9 cellular contexts compared by ENCODE assay signal in the genomic region with DNA sequence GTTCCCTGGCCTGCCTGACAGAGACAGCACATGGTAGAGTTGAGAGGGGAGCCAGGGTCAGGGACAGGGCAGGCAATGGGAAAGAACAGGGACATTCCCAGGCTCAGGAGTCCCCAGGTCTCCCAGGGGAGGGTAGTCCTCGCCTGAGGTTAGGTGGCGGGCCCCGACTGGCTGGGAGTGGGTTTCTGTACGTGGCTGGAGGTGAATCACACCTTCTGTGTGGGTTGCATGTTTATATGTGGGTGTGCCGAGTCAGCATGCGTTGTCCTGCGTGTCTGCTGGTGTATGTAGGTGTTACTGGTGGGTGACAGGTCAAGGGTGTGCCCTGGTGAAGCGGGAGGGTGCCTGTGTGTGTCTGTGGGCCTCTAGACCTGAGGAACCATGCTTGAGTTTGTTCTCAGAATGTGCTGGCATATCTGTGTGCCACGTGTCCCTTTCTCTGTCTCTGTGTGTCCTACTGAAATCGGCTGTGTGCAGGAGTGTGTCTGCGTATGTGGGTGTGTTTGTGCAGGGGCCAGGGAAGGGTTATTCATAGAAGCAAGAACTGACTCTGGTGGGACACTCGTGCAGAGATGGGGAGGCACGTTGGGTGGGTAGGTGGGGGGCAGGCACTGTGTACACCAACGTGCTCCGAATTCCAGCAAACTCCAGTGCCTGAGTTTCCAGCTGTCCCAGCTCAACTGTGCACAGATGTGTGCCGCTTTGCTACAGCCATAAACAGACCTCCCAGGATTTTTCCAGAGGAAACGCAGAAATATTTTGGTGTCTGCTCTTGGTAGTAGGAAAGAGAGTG. TPM values are rescaled to one million over a fixed set of nuclear protein-coding genes. Genes with fewer than 3 reads are reported as not detected.
DNase-seq lines count a peak whose midpoint lies in the region; ATAC-seq and TF ChIP-seq lines count a peak whose summit lies in the region.
"Had no signal": no experiment of that assay in that cellular context is flagged by ENCODE, and none has a peak within 500 bp of the region (broad histone marks: within the 10 kb centered on the region; RNA-seq: fewer than 3 reads in every experiment).

No MANE protein-coding gene starts in this region.

- H3K9me3 Mint-ChIP-seq in WTC11 = peaks cover 8% of the 10 kb centered on the region; the same call in 1 of the 2 replicates

- POLR2A ChIA-PET in WTC11 (lab: Charles Lee) = interaction anchor here (0.6 kb wide), 1 partner anchor 89 kb away, joined by 3 read pairs; no protein-coding TSS in a partner anchor

- H3K4me1 Mint-ChIP-seq in WTC11 = peaks cover 26% of the 10 kb centered on the region

- peaks cover 52% of the 10 kb centered on the region for H3K27me3 Mint-ChIP-seq in WTC11 (ENCODE audit: low read depth)

- no peak overlapping the region for H3K27ac Mint-ChIP-seq in WTC11

- H3K36me3 ChIP-seq in testis (ENCODE audit: low read depth, missing control alignments) (no peaks in the 10 kb centered on the region), H7 (replicated peaks; ENCODE audit: control insufficient read depth, insufficient read depth, low read length) (no peaks in the 10 kb centered on the region)

- ATAC-seq in WTC11 (no peak), GM21390 (IDR thresholded peaks at IDR 0.05; ENCODE audit: unreplicated experiment) (no peak), GM18505 (IDR thresholded peaks at IDR 0.05; ENCODE audit: unreplicated experiment) (no peak)

- intact Hi-C loops in testis (cut with DNase I; ENCODE audit: low total_unique reads) = no loop called here

- WGBS in testis, 2 donors = 40 to 53% methylated on average over 16 to 17 of the region's 17 CpGs

- peaks cover 29% of the 10 kb centered on the region for H3K4me1 ChIP-seq in testis

- peak overlapping the region; percentile 14 to 62 for H3K27ac ChIP-seq in testis

- TF ChIP-seq CTCF in WTC11 (IDR thresholded peaks at IDR 0.05) (no peak), testis (IDR thresholded peaks at IDR 0.05) (no peak)

- H3K27me3 ChIP-seq in testis (no peaks in the 10 kb centered on the region), H7 (ENCODE audit: control insufficient read depth, insufficient read depth, low read length) (peaks cover 7% of the 10 kb centered on the region)

- H3K4me3 ChIP-seq in testis (no peak overlapping the region), H7 (ENCODE audit: insufficient read depth, low read depth, low read length) (no peak overlapping the region)

- no peak overlapping the region for H3K4me3 Mint-ChIP-seq in WTC11

- peak; percentile 64 for DNase-seq in activated effector memory CD4-positive, alpha-beta T cell treated with anti-CD3 and anti-CD28 coated beads, Interleukin-2, amount 50 U/mL, for 16 hours
- no peak for DNase-seq in activated effector memory CD4-positive, alpha-beta T cell treated with Interleukin-2 at 50 U/mL for 16 hours
- DNase-seq in WTC11 (ENCODE audit: low spot score) = no peak
- peak; percentile 88 for DNase-seq in kidney tubule cell (ENCODE audit: low spot score)
- no peak for DNase-seq in testis
- DNase-seq in H7 = no peak

- H3K36me3 Mint-ChIP-seq in WTC11 = no peaks in the 10 kb centered on the region

- no peaks in the 10 kb centered on the region for H3K9me3 ChIP-seq in testis

- TF ChIP-seq POLR2A in testis (IDR thresholded peaks at IDR 0.05) (no peak), GM18505 (IDR thresholded peaks at IDR 0.05; ENCODE audit: borderline replicate concordance, extremely low read depth, insufficient read depth, insufficient read length) (no peak)

- CTCF ChIA-PET in WTC11 (lab: Charles Lee) = interaction anchor here (1.0 to 1.4 kb wide), 6 partner anchors 8 to 466 kb away, joined by 3 to 10 read pairs (median 4); no protein-coding TSS in a partner anchor

TF ChIP-seq in WTC11, 78 proteins besides CTCF, POLR2A, EP300 and RAD21:
- peak; percentile 93 for TF ChIP-seq PRDM15 (CRISPR knock-in tag; IDR thresholded peaks at IDR 0.05)
- TF ChIP-seq USF1 (CRISPR knock-in tag; IDR thresholded peaks at IDR 0.05) = no peak
- TF ChIP-seq TEAD1 (CRISPR knock-in tag; IDR thresholded peaks at IDR 0.05) = no peak
- TF ChIP-seq ESRRA (CRISPR knock-in tag; IDR thresholded peaks at IDR 0.05; ENCODE audit: borderline replicate concordance) = no peak
- TF ChIP-seq CDX4 (CRISPR knock-in tag; IDR thresholded peaks at IDR 0.05; ENCODE audit: borderline replicate concordance) = no peak
TF ChIP-seq in WTC11: peak in this region for 1.

RNA-seq across cellular contexts. Expression of gene OAF, which starts 23.8 kb away (rescaled TPM):
- total RNA-seq in WTC11 (2021) = 3.2 to 5.6 TPM (median 4.2 TPM) in 3 replicates
- total RNA-seq in testis = 10 to 100 TPM in 1 of 2 donors, 1 to 10 TPM in 1; 8.5 to 11.0 TPM
- 22.6 TPM for polyA plus RNA-seq in testis (ENCODE audit: insufficient read depth, low read depth, low replicate concordance)
- 11.6 and 15.8 TPM in 2 replicates for total RNA-seq in H7 (2014; rRNA removed; shearing (Covaris generic))

RNA-seq across cellular contexts. Expression of gene TRIM29, which starts 49.1 kb away (rescaled TPM):
- 0.11 to 0.39 TPM (median 0.27 TPM) in 3 replicates for total RNA-seq in WTC11 (2021)
- 10 to 100 TPM; 11.6 to 12.3 TPM for total RNA-seq in testis
- 18.2 TPM for polyA plus RNA-seq in testis (ENCODE audit: insufficient read depth, low read depth, low replicate concordance)
- 0.17 TPM in 1 of 2 replicates, not detected in the other for total RNA-seq in H7 (2014; rRNA removed; shearing (Covaris generic))
- total RNA-seq: myocyte had no signal

RNA-seq across cellular contexts. Expression of gene POU2F3, which starts 52.9 kb away (rescaled TPM):
- total RNA-seq in WTC11 (2021) = 0.37 to 0.78 TPM (median 0.61 TPM) in 3 replicates
- total RNA-seq in testis = under 1 TPM; 0.16 to 0.31 TPM
- 0.49 TPM for polyA plus RNA-seq in testis (ENCODE audit: insufficient read depth, low read depth, low replicate concordance)
- total RNA-seq in H7 (2014; rRNA removed; shearing (Covaris generic)) = 0.81 TPM in 1 of 2 replicates, not detected in the other
- total RNA-seq: myocyte had no signal

Comparison
In these comparisons a context has a peak if more than half of its experiments do, and no peak if none do; other contexts are left out.
1. DNase-seq: peak in activated effector memory CD4-positive, alpha-beta T cell treated with anti-CD3 and anti-CD28 coated beads, Interleukin-2, amount 50 U/mL, for 16 hours (single experiment) and kidney tubule cell (single experiment); none in activated effector memory CD4-positive, alpha-beta T cell treated with Interleukin-2 at 50 U/mL for 16 hours (single experiment), WTC11 (single experiment), testis (single experiment) and H7 (single experiment).